ENCODE assay signal across 8 cellular contexts in genomic region chr3:52455283-52456168, GRCh38. TPM values are rescaled to one million over a fixed set of nuclear protein-coding genes. Genes with fewer than 3 reads are reported as not detected.
DNase-seq lines count a peak whose midpoint lies in the region; ATAC-seq and TF ChIP-seq lines count a peak whose summit lies in the region.

NISCH (plus strand) TSS chr3:52455604; CDS start chr3:52455642, 38 bp downstream.

- H3K36me3 Mint-ChIP-seq in T-helper 17 cell (ENCODE audit: low read depth), result peaks cover 2% of the 10 kb centered on the region

- peak; percentile 98 for DNase-seq in GM10248 (ENCODE audit: extremely low spot score)
- peak; percentile 70 to 95 for DNase-seq in HAP-1 (ENCODE audit: low spot score in 2 of 2)
- peak; percentile 53 for DNase-seq in MV-4-11 (lab: John Stamatoyannopoulos, UW)
- peak; percentile 97 to 99 (median 99) for DNase-seq in T-helper 17 cell
- peak; percentile 63 for DNase-seq in amniotic stem cell (lab: John Stamatoyannopoulos, UW)
- peak; percentile 83 for DNase-seq in right atrium auricular region (ENCODE audit: low spot score)
- peak; percentile 84 for DNase-seq in putamen (ENCODE audit: low spot score)
- DNase-seq in uterus, result peak; percentile 83 to 90

- peaks cover 31% of the 10 kb centered on the region for H3K36me3 ChIP-seq in HAP-1 (replicated peaks)
- peaks cover 48% of the 10 kb centered on the region for H3K36me3 ChIP-seq in right atrium auricular region
- no peaks in the 10 kb centered on the region for H3K36me3 ChIP-seq in uterus

- peak within 1 kb of the TSS; percentile 100 for H3K27ac Mint-ChIP-seq in T-helper 17 cell

- H3K4me1 ChIP-seq in HAP-1 (peaks cover 8% of the 10 kb centered on the region), right atrium auricular region (peaks cover 0 to 37% of the 10 kb centered on the region in 2 donors), uterus (peaks cover 0 to 7% of the 10 kb centered on the region in 2 donors)

- TF ChIP-seq CTCF in GM10248 (IDR thresholded peaks at IDR 0.05; ENCODE audit: control extremely low read depth, extremely low read depth, low read depth, missing control alignments) (no peak), right atrium auricular region (IDR thresholded peaks at IDR 0.05) (no peak), uterus (IDR thresholded peaks at IDR 0.05) (no peak)

- H3K27ac ChIP-seq in right atrium auricular region (peak within 1 kb of the TSS; percentile 89 to 99), uterus (peak within 1 kb of the TSS; percentile 90 to 95)

- H3K27me3 Mint-ChIP-seq in T-helper 17 cell, result no peaks in the 10 kb centered on the region

- intact Hi-C loops in uterus (cut with DNase I; ENCODE audit: low total_unique reads), result no loop called here

- peak; percentile 18 to 63 for TF ChIP-seq POLR2A in uterus (IDR thresholded peaks at IDR 0.05)

- in situ Hi-C loops in HAP-1 (cut with MboI; ENCODE audit: low sequenced_read_pairs), result no loop called here

- peaks cover 26% of the 10 kb centered on the region for H3K4me1 Mint-ChIP-seq in T-helper 17 cell

- H3K27me3 ChIP-seq in HAP-1 (ENCODE audit: low read depth) (no peaks in the 10 kb centered on the region), right atrium auricular region (no peaks in the 10 kb centered on the region), uterus (no peaks in the 10 kb centered on the region)

- CTCF ChIA-PET in GM10248 (lab: Yijun Ruan, JAX), result interaction anchor here (1.7 to 7.9 kb wide), 3 partner anchors 9 to 43 kb away, joined by 5 to 60 read pairs (median 53); partner anchors contain the start of gene SEMA3G

- POLR2A ChIA-PET in GM10248 (lab: Yijun Ruan, JAX), result no interaction called here

- no peaks in the 10 kb centered on the region for H3K9me3 ChIP-seq in HAP-1
- H3K9me3 ChIP-seq in T-helper 17 cell (ENCODE audit: control insufficient read depth, low read length, poor library complexity, severe bottlenecking), result no peaks in the 10 kb centered on the region
- H3K9me3 ChIP-seq in right atrium auricular region, result no peaks in the 10 kb centered on the region
- H3K9me3 ChIP-seq in uterus, result no peaks in the 10 kb centered on the region

- peak within 1 kb of the TSS; percentile 98 for H3K4me3 ChIP-seq in HAP-1
- H3K4me3 ChIP-seq in right atrium auricular region, result peak within 1 kb of the TSS; percentile 82 to 97
- H3K4me3 ChIP-seq in uterus, result peak within 1 kb of the TSS; percentile 89 to 97

- peak; percentile 95 for ATAC-seq in T-helper 17 cell

- peak within 1 kb of the TSS; percentile 96 for H3K4me3 Mint-ChIP-seq in T-helper 17 cell

RNA-seq across cellular contexts. Expression of gene NISCH, which starts in this region (rescaled TPM):
- total RNA-seq in T-helper 17 cell (100 to 1,000 TPM; 121 to 146 TPM), right atrium auricular region (10 to 100 TPM; 29.2 to 49.6 TPM), uterus (100 to 1,000 TPM in 2 of 4 donors, 10 to 100 TPM in 2; 50.0 to 157 (median 114) TPM)

Comparison
In these comparisons a context has a peak if more than half of its experiments do, and no peak if none do; other contexts are left out.
1. Peak in every context shown above with its lines: DNase-seq, ATAC-seq, H3K4me3 ChIP-seq and H3K27ac ChIP-seq.